Comparison of ENCODE assay signal across 8 cellular contexts in genomic region chr6:47787620-47788497, GRCh38. TPM values are rescaled to one million over a fixed set of nuclear protein-coding genes. Genes with fewer than 3 reads are reported as not detected.
DNase-seq lines count a peak whose midpoint lies in the region; ATAC-seq lines count a peak whose summit lies in the region.

No MANE protein-coding gene starts in this region.

- no peak overlapping the region for H4K91ac ChIP-seq in mesenchymal stem cell (ENCODE audit: low read length)

- H2BK12ac ChIP-seq in mesenchymal stem cell (ENCODE audit: low read length in 2 of 2) = peak overlapping the region in 1 of 2 experiments; percentile 83

- no peak overlapping the region for H2AFZ ChIP-seq in mesenchymal stem cell (ENCODE audit: low read depth, low read length)

- no peak overlapping the region for H3K4me2 ChIP-seq in mesenchymal stem cell (ENCODE audit: low read length, poor library complexity, severe bottlenecking)

- H4K8ac ChIP-seq in mesenchymal stem cell (ENCODE audit: low read length) = no peak overlapping the region

- H3K14ac ChIP-seq in mesenchymal stem cell (ENCODE audit: low read length in 2 of 2) = no peak overlapping the region

- peaks cover 0 to 16% of the 10 kb centered on the region in 2 experiments for H3K27me3 ChIP-seq in mesenchymal stem cell (ENCODE audit: control insufficient read depth in 1 of 2, insufficient read depth in 1 of 2, low read length in 2 of 2)

- no peaks in the 10 kb centered on the region for H3K79me1 ChIP-seq in mesenchymal stem cell (replicated peaks; ENCODE audit: low read length, poor library complexity, severe bottlenecking)

- no peak overlapping the region for H2BK15ac ChIP-seq in mesenchymal stem cell (ENCODE audit: low read depth, poor library complexity, severe bottlenecking)

- no peak overlapping the region for H3K18ac ChIP-seq in mesenchymal stem cell (ENCODE audit: low read depth in 1 of 2, low read length in 2 of 2)

- no peak overlapping the region for H3K23ac ChIP-seq in mesenchymal stem cell (ENCODE audit: low read length in 2 of 2)

- H3K27ac ChIP-seq in mesenchymal stem cell (ENCODE audit: low read length, poor library complexity, severe bottlenecking) = no peak overlapping the region

- DNase-seq in AML-193 (lab: John Stamatoyannopoulos, UW) = peak; percentile 43 to 50
- peak; percentile 37 to 75 for DNase-seq in NCI-H446 (lab: John Stamatoyannopoulos, UW)
- DNase-seq in activated CD4-positive, alpha-beta T cell treated with anti-CD3 and anti-CD28 coated beads, Interleukin-2, amount 50 U/mL, for 1 hour = peak; percentile 49
- DNase-seq in ecto neural progenitor cell (ENCODE audit: low spot score) = peak; percentile 71
- DNase-seq in mesenchymal stem cell = peak; percentile 91
- peak; percentile 24 to 30 for DNase-seq in stimulated activated CD8-positive, alpha-beta memory T cell treated with anti-CD3 and anti-CD28 coated beads, Interleukin-2, amount 100 ng/mL, for 48 hours (ENCODE audit: low read depth in 2 of 2)

- H3K4me1 ChIP-seq in mesenchymal stem cell (ENCODE audit: control insufficient read depth, insufficient read depth, low read depth, low read length) = peaks cover 6% of the 10 kb centered on the region

- peak; percentile 64 for ATAC-seq in GM18873 (IDR thresholded peaks at IDR 0.05; ENCODE audit: low FRiP score, unreplicated experiment)
- ATAC-seq in HG03280 (IDR thresholded peaks at IDR 0.05; ENCODE audit: unreplicated experiment) = peak; percentile 90

- no peak overlapping the region for H2BK120ac ChIP-seq in mesenchymal stem cell (ENCODE audit: low read depth, low read length)

- H3K9ac ChIP-seq in mesenchymal stem cell (ENCODE audit: low read length) = peak overlapping the region; percentile 35

- peak overlapping the region in 1 of 2 experiments; percentile 36 for H3K4me3 ChIP-seq in mesenchymal stem cell (ENCODE audit: insufficient read depth in 1 of 2, low read depth in 1 of 2, low read length in 2 of 2)

- H3K9me3 ChIP-seq in mesenchymal stem cell (ENCODE audit: control insufficient read depth, low read length) = no peaks in the 10 kb centered on the region

- H3K4ac ChIP-seq in mesenchymal stem cell (ENCODE audit: low read depth in 1 of 2, low read length in 2 of 2) = no peak overlapping the region

- 15% methylated on average over 18 of the region's 20 CpGs for WGBS in mesenchymal stem cell

- no peak overlapping the region for H2AK5ac ChIP-seq in mesenchymal stem cell (ENCODE audit: low read length, severe bottlenecking)

- no peak overlapping the region for H2BK5ac ChIP-seq in mesenchymal stem cell (ENCODE audit: low read depth, low read length, poor library complexity, severe bottlenecking)

- H3K36me3 ChIP-seq in mesenchymal stem cell (ENCODE audit: control insufficient read depth in 1 of 2, insufficient read depth in 2 of 2, low read depth in 1 of 2, low read length in 2 of 2) = no peaks in the 10 kb centered on the region

RNA-seq across cellular contexts. Expression of gene OPN5, which starts 6.0 kb away (rescaled TPM):
- polyA plus RNA-seq in mesenchymal stem cell (2013, experiment 1 of 2) = not detected
- not detected for polyA plus RNA-seq in mesenchymal stem cell (2013, experiment 2 of 2)

Comparison
In these comparisons a context has a peak if more than half of its experiments do, and no peak if none do; other contexts are left out.
1. DNase-seq: peak in every context shown above with its lines; median percentile 91 in mesenchymal stem cell; 71 in ecto neural progenitor cell; 56 in NCI-H446; 49 in activated CD4-positive, alpha-beta T cell treated with anti-CD3 and anti-CD28 coated beads, Interleukin-2, amount 50 U/mL, for 1 hour; 46 in AML-193; 27 in stimulated activated CD8-positive, alpha-beta memory T cell treated with anti-CD3 and anti-CD28 coated beads, Interleukin-2, amount 100 ng/mL, for 48 hours.